In genomic region chr4:40066651-40067050, GRCh38 we compare ENCODE assay signal across 12 cellular contexts.
"Had no signal": no experiment of that assay in that cellular context is flagged by ENCODE, and none has a peak within 500 bp of the region (broad histone marks: within the 10 kb centered on the region; RNA-seq: fewer than 3 reads in every experiment).

No MANE protein-coding gene starts in this region.

- H3K36me3 ChIP-seq: pancreas, sigmoid colon, thoracic aorta had no signal

- FAIRE-seq: keratinocyte, pancreas had no signal

- H3K27me3 ChIP-seq: pancreas, sigmoid colon, spleen had no signal

- H3K27ac ChIP-seq: sigmoid colon, spleen, thoracic aorta had no signal

- H3K4me1 ChIP-seq: sigmoid colon had no signal

- ATAC-seq: left lobe of liver had no signal

- H3K4me3 ChIP-seq: pancreas, sigmoid colon, spleen, thoracic aorta had no signal

- DNase-seq: aorta; cerebellar nuclear complex; effector memory CD4-positive, alpha-beta T cell; foreskin fibroblast; hippocampal formation; midbrain; sigmoid colon had no signal

- H3K9me3 ChIP-seq: pancreas, sigmoid colon, spleen, thoracic aorta had no signal
